Comparison of ENCODE assay signal across 9 cellular contexts in the genomic region with DNA sequence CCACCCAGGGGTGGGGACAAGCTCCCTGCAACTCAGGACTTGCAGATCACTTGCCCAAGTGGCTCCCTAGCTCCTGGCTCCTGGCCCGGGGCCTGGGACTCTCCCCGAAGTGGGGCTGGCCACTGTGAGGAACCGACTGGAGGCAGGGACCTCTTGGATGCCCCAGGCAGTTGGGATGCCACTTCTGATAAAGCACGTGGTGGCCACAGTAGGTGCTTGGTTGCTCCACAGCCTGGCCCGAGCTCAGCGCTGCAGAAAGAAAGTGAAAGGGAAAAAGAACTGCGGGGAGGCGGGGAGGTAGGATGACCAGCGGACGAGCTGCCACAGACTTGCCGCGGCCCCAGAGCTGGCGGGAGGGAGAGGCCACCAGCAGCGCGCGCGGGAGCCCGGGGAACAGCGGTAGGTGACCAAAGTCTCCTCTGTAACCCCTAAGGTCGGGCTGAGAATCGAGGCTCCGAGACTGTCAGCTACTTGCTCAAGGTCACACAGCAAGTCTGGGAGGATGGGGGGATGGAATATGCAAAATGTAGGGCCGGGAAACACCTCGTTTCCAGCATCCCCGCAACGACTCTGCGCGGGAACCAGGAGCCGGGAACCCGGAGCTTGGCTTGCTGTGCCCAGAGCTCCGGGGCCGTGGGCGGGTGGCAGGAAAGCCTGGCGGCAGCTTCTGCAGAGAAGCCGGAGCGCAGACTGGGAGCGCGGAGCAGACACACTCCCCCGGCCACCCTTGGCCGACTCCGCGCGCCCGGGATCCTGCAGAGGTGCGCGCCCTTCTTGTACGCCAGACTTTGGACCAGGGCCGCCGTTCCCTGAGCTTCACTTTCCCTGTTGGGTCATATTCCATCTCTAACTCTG. TPM values are rescaled to one million over a fixed set of nuclear protein-coding genes. Genes with fewer than 3 reads are reported as not detected.
A peak's percentile ranks its signal among the peaks of the same experiment; 100 is the strongest.
DNase-seq lines count a peak whose midpoint lies in the region; ATAC-seq and TF ChIP-seq lines count a peak whose summit lies in the region.
"Had no signal": no experiment of that assay in that cellular context is flagged by ENCODE, and none has a peak within 500 bp of the region (broad histone marks: within the 10 kb centered on the region; RNA-seq: fewer than 3 reads in every experiment).

No MANE protein-coding gene starts in this region.

- peak; percentile 67 for DNase-seq in Calu3
- DNase-seq in SJSA1 (ENCODE audit: low read depth in 1 of 2, low spot score in 2 of 2): no peak
- DNase-seq in epithelial cell of proximal tubule (ENCODE audit: low read depth): no peak
- DNase-seq in HuH-7 (ENCODE audit: low spot score): no peak

- H3K27ac ChIP-seq in SJSA1: no peak overlapping the region
- H3K27ac ChIP-seq: SK-N-MC had no signal

- no peak for TF ChIP-seq CTCF in Calu3 (IDR thresholded peaks at IDR 0.05; ENCODE audit: unreplicated experiment)
- TF ChIP-seq CTCF in epithelial cell of proximal tubule (conservative IDR thresholded peaks at IDR 0.05; ENCODE audit: low read depth, low read length): no peak

- H3K9me3 Mint-ChIP-seq in Calu3 (ENCODE audit: low read depth, unreplicated experiment): no peaks in the 10 kb centered on the region

- no peaks in the 10 kb centered on the region for H3K4me1 ChIP-seq in SJSA1 (replicated peaks)
- peaks cover 31% of the 10 kb centered on the region for H3K4me1 ChIP-seq in mucosa of stomach (ENCODE audit: control insufficient read depth, insufficient read depth, low read length)

- H3K4me3 ChIP-seq in SJSA1 (peak overlapping the region; percentile 23), epithelial cell of proximal tubule (ENCODE audit: low read depth, low read length) (peak overlapping the region; percentile 68), mucosa of stomach (ENCODE audit: low read length) (peak overlapping the region; percentile 72)
- H3K4me3 ChIP-seq: SK-N-MC had no signal

- no peaks in the 10 kb centered on the region for H3K36me3 ChIP-seq in SJSA1
- no peaks in the 10 kb centered on the region for H3K36me3 ChIP-seq in mucosa of stomach (ENCODE audit: control insufficient read depth, insufficient read depth, low read length)

- H3K36me3 Mint-ChIP-seq in Calu3 (ENCODE audit: insufficient read depth, unreplicated experiment): peaks cover 31% of the 10 kb centered on the region

- H3K27ac Mint-ChIP-seq in Calu3 (ENCODE audit: unreplicated experiment): peak overlapping the region; percentile 40

- no peaks in the 10 kb centered on the region for H3K27me3 Mint-ChIP-seq in Calu3 (ENCODE audit: unreplicated experiment)

- H3K4me3 Mint-ChIP-seq in Calu3 (ENCODE audit: low read depth, unreplicated experiment): peak overlapping the region; percentile 96

- ATAC-seq in GM19463 (IDR thresholded peaks at IDR 0.05; ENCODE audit: unreplicated experiment) (peak; percentile 18), HG03139 (IDR thresholded peaks at IDR 0.05; ENCODE audit: unreplicated experiment) (no peak), GM21576 (IDR thresholded peaks at IDR 0.05; ENCODE audit: unreplicated experiment) (no peak)

- peak overlapping the region; percentile 62 for H3K9ac ChIP-seq in mucosa of stomach (ENCODE audit: low read length)

- intact Hi-C loops in Calu3 (cut with micrococcal nuclease; ENCODE audit: unreplicated experiment): loop anchor here (2.0 kb wide), 1 partner anchor 134 kb away; no protein-coding TSS in a partner anchor

- CTCF ChIA-PET in Calu3 (lab: Charles Lee): interaction anchor here (0.6 to 0.7 kb wide), 3 partner anchors 21 to 566 kb away, joined by 3 to 8 read pairs (median 4); no protein-coding TSS in a partner anchor

- BruUV-seq in Calu3 (replicated peaks; lab: Mats Ljungman, UMichigan): TSS peak; percentile 43

- peaks cover 59% of the 10 kb centered on the region for H3K4me1 Mint-ChIP-seq in Calu3 (ENCODE audit: low read depth, unreplicated experiment)

- H3K27me3 ChIP-seq in SJSA1 (replicated peaks): peaks cover 53% of the 10 kb centered on the region
- H3K27me3 ChIP-seq in mucosa of stomach (ENCODE audit: control insufficient read depth, insufficient read depth, low read length): no peaks in the 10 kb centered on the region

- H3K9me3 ChIP-seq in SJSA1 (replicated peaks): no peaks in the 10 kb centered on the region
- H3K9me3 ChIP-seq in mucosa of stomach (ENCODE audit: control insufficient read depth, low read length): no peaks in the 10 kb centered on the region

RNA-seq across cellular contexts. Expression of a gene that starts 1.9 kb away (rescaled TPM):
- total RNA-seq in Calu3 (2022) (16.3 and 22.4 TPM in 2 replicates), epithelial cell of proximal tubule (0.14 TPM in 1 of 2 replicates, not detected in the other)
- total RNA-seq in SJSA1 (2014; rRNA removed; shearing (Covaris generic)): 0.08 TPM in 1 of 2 replicates, not detected in the other

Comparison
In these comparisons a context has a peak if more than half of its experiments do, and no peak if none do; other contexts are left out.
1. RNA of a gene that starts 1.9 kb away (total RNA-seq): 16.3 to 22.4 TPM in Calu3; 0.08 TPM in SJSA1 and 0.14 TPM in epithelial cell of proximal tubule; every median in the first group is over 10 times any median in the second.
2. Peak in every context shown above with its lines, with median percentiles within 50 percentile points of each other: H3K4me3 ChIP-seq.